In the genomic region with DNA sequence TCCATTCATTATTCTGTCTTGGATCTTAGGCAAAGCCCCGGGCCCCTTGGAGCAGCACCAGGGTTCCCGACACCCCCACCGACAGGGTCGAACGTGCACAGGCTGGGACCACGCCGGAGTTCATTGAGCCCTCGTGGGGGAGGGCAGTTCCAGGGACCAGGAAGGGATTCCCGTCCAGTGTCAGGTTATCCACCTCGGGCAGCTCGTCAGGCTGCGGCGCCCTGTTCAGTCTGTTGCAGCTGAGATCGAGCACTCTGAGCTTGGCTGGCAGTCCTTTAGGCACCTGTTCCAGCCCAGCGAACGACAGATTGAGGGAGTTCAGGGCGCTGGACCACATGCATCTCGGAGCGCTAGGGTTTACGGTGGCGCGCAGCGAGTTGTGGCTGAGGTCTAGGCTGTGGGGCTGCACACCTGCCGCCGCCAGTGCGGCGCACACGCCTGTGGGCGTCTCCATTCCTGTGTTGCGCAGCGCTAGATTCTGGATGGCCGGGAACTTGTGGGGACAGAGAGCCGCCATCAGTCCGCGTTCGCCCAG, we compare ENCODE assay signal across 8 cellular contexts. TPM values are rescaled to one million over a fixed set of nuclear protein-coding genes. Genes with fewer than 3 reads are reported as not detected.
A peak's percentile ranks its signal among the peaks of the same experiment; 100 is the strongest.
DNase-seq lines count a peak whose midpoint lies in the region; ATAC-seq and TF ChIP-seq lines count a peak whose summit lies in the region.

No MANE protein-coding gene starts in this region.

- H3K27ac ChIP-seq in right lobe of liver (peak overlapping the region; percentile 80 to 94 (median 91)), transverse colon (peak overlapping the region; percentile 78 to 82 (median 82)), neural progenitor cell (no peak overlapping the region)

- peak; percentile 68 for TF ChIP-seq POLR2A in right lobe of liver (IDR thresholded peaks at IDR 0.05)
- TF ChIP-seq POLR2A in transverse colon (IDR thresholded peaks at IDR 0.05) = peak; percentile 40

- H4K20me1 ChIP-seq in neural progenitor cell (ENCODE audit: low read depth) = no peaks in the 10 kb centered on the region

- H3K4me3 Mint-ChIP-seq in MCF 10A (ENCODE audit: unreplicated experiment) = peak overlapping the region; percentile 68
- no peak overlapping the region for H3K4me3 Mint-ChIP-seq in neural progenitor cell

- peak overlapping the region; percentile 61 to 72 (median 69) for H3K4me3 ChIP-seq in right lobe of liver
- peak overlapping the region; percentile 17 to 62 (median 44) for H3K4me3 ChIP-seq in transverse colon
- no peak overlapping the region for H3K4me3 ChIP-seq in neural progenitor cell

- in situ Hi-C loops in transverse colon (cut with MboI; ENCODE audit: low pct_ligation_motif_present in 1 of 4, low pct_unique_long_range_greater_than_20kb in 1 of 4, low sequenced_read_pairs in 3 of 4) = loop anchor here in 3 of 4 donors (10.0 kb wide), 2 partner anchors 57 to 67 kb away; a partner anchor contains a TSS

- H3K4me2 ChIP-seq in neural progenitor cell = no peak overlapping the region

- H3K79me2 ChIP-seq in neural progenitor cell (ENCODE audit: low read depth) = no peaks in the 10 kb centered on the region

- no peak overlapping the region for H2AFZ ChIP-seq in neural progenitor cell (replicated peaks)

- H3K9me3 ChIP-seq in right lobe of liver (no peaks in the 10 kb centered on the region), transverse colon (no peaks in the 10 kb centered on the region), neural progenitor cell (ENCODE audit: low read depth) (peaks cover 9% of the 10 kb centered on the region)

- H3K27ac Mint-ChIP-seq in MCF 10A (ENCODE audit: low read depth, unreplicated experiment) (no peak overlapping the region), neural progenitor cell (no peak overlapping the region)

- H3K4me1 Mint-ChIP-seq in MCF 10A (ENCODE audit: insufficient read depth, unreplicated experiment) (peaks cover 30% of the 10 kb centered on the region), neural progenitor cell (no peaks in the 10 kb centered on the region)

- BruUV-seq in MCF 10A (replicated peaks; lab: Mats Ljungman, UMichigan) = no TSS peak

- POLR2A ChIA-PET in MCF 10A (lab: Yijun Ruan, JAX) = interaction anchor here (0.6 to 11.2 kb wide), 9 partner anchors 15 to 231 kb away, joined by 4 to 143 read pairs (median 12); a partner anchor contains a TSS

- DNase-seq in DMS53 treated with DMSO at 0.1 percent for 48 hours (lab: John Stamatoyannopoulos, UW; ENCODE audit: unreplicated experiment) (peak; percentile 72), NCI-H2107 (lab: John Stamatoyannopoulos, UW) (peak; percentile 3), MCF 10A (ENCODE audit: unreplicated experiment) (no peak), right lobe of liver (peak; percentile 44 to 67 (median 53)), transverse colon (peak; percentile 49), neural progenitor cell (ENCODE audit: low spot score) (no peak), H4 (ENCODE audit: low spot score) (no peak)

- H3F3A ChIP-seq in neural progenitor cell (ENCODE audit: low read depth) = no peaks in the 10 kb centered on the region

- H3K27me3 Mint-ChIP-seq in MCF 10A (ENCODE audit: insufficient read depth, unreplicated experiment) (no peaks in the 10 kb centered on the region), neural progenitor cell (ENCODE audit: insufficient read depth, low read depth) (peaks cover 6% of the 10 kb centered on the region)

- WGBS in right lobe of liver (ENCODE audit: insufficient coverage, low coverage, low lambda C conversion rate, missing lambda C conversion rate) = 0% methylated on average over 1 of the region's 36 CpGs
- WGBS in transverse colon (ENCODE audit: low coverage in 1 of 2), 2 donors = 5% methylated on average over 23 of the region's 36 CpGs; no CpG with 5 or more reads in 1 of the 2 donors

- H3K36me3 Mint-ChIP-seq in MCF 10A (ENCODE audit: insufficient read depth, unreplicated experiment) (peaks cover 8% of the 10 kb centered on the region), neural progenitor cell (peaks cover 5% of the 10 kb centered on the region)

- no peak for TF ChIP-seq CTCF in MCF 10A (IDR thresholded peaks at IDR 0.05; ENCODE audit: unreplicated experiment)
- TF ChIP-seq CTCF in right lobe of liver (IDR thresholded peaks at IDR 0.05) = no peak
- TF ChIP-seq CTCF in transverse colon (IDR thresholded peaks at IDR 0.05) = no peak
- no peak for TF ChIP-seq CTCF in neural progenitor cell (IDR thresholded peaks at IDR 0.05)

- no peak overlapping the region for H3K9ac ChIP-seq in neural progenitor cell

- H3K27me3 ChIP-seq in right lobe of liver (no peaks in the 10 kb centered on the region), transverse colon (no peaks in the 10 kb centered on the region), neural progenitor cell (no peaks in the 10 kb centered on the region)

- peak; percentile 46 for ATAC-seq in GM21526 (IDR thresholded peaks at IDR 0.05; ENCODE audit: low FRiP score, unreplicated experiment)
- peak; percentile 29 to 62 (median 45) for ATAC-seq in right lobe of liver

- H3K36me3 ChIP-seq in right lobe of liver = no peaks in the 10 kb centered on the region
- H3K36me3 ChIP-seq in transverse colon = no peaks in the 10 kb centered on the region
- H3K36me3 ChIP-seq in neural progenitor cell = no peaks in the 10 kb centered on the region

- intact Hi-C loops in MCF 10A (cut with micrococcal nuclease) = no loop called here
- intact Hi-C loops in right lobe of liver (cut with DNase I) = loop anchor here (10.0 kb wide), 1 partner anchor 67 kb away; a partner anchor contains a TSS
- intact Hi-C loops in transverse colon (cut with DNase I; ENCODE audit: low total_unique reads) = loop anchor here (10.0 kb wide), 1 partner anchor 227 kb away; a partner anchor contains a TSS

- CTCF ChIA-PET in MCF 10A (lab: Yijun Ruan, JAX) = interaction anchor here (0.5 to 3.7 kb wide), 8 partner anchors 7 to 274 kb away, joined by 3 to 12 read pairs (median 4); a partner anchor contains a TSS

- H3K4me1 ChIP-seq in right lobe of liver = peaks cover 0 to 19% (median 6%) of the 10 kb centered on the region in 4 donors
- H3K4me1 ChIP-seq in transverse colon = peaks cover 5 to 30% (median 13%) of the 10 kb centered on the region in 4 donors
- no peaks in the 10 kb centered on the region for H3K4me1 ChIP-seq in neural progenitor cell

- TF ChIP-seq EP300 in transverse colon (IDR thresholded peaks at IDR 0.05; ENCODE audit: low read depth) = no peak

- H3K9me3 Mint-ChIP-seq in MCF 10A (ENCODE audit: unreplicated experiment) (peaks cover 8% of the 10 kb centered on the region), neural progenitor cell (peaks cover 28% of the 10 kb centered on the region)

RNA-seq across cellular contexts. Expression of a gene that starts 1.1 kb away (rescaled TPM):
- total RNA-seq in MCF 10A (2022) (0.79 and 2.2 TPM in 2 replicates), right lobe of liver (100 to 1,000 TPM; 174 to 513 (median 244) TPM), transverse colon (10 to 100 TPM in 3 of 4 donors, 1 to 10 TPM in 1; 3.6 to 92.4 (median 45.6) TPM), neural progenitor cell (ENCODE audit: low replicate concordance) (not detected in 2 replicates)
- total RNA-seq in H4 (2014; rRNA removed; shearing (Covaris generic)) = not detected in 2 replicates

RNA-seq across cellular contexts. Expression of a gene that starts 7.4 kb away (rescaled TPM):
- total RNA-seq in MCF 10A (2022) (15.7 and 17.2 TPM in 2 replicates), right lobe of liver (10 to 100 TPM in 5 of 6 experiments, 1 to 10 TPM in 1; 7.3 to 45.5 (median 23.6) TPM), transverse colon (10 to 100 TPM in 3 of 4 donors, under 1 TPM in 1; 0.75 to 99.2 (median 40.2) TPM), neural progenitor cell (ENCODE audit: low replicate concordance) (17.8 and 106 TPM in 2 replicates)
- 9.6 and 15.9 TPM in 2 replicates for total RNA-seq in H4 (2014; rRNA removed; shearing (Covaris generic))

RNA-seq across cellular contexts. Expression of a gene that starts 15.5 kb away (rescaled TPM):
- total RNA-seq in MCF 10A (2022) = 63.2 and 82.2 TPM in 2 replicates
- total RNA-seq in right lobe of liver = 10 to 100 TPM; 35.4 to 56.8 (median 52.4) TPM
- total RNA-seq in transverse colon = 100 to 1,000 TPM in 2 of 4 donors, 10 to 100 TPM in 2; 70.8 to 586 (median 90.7) TPM
- total RNA-seq in neural progenitor cell (ENCODE audit: low replicate concordance) = 53.8 and 59.4 TPM in 2 replicates
- 65.7 and 99.6 TPM in 2 replicates for total RNA-seq in H4 (2014; rRNA removed; shearing (Covaris generic))

RNA-seq across cellular contexts. Expression of a gene that starts 15.7 kb away (rescaled TPM):
- total RNA-seq in MCF 10A (2022) (128 and 160 TPM in 2 replicates), right lobe of liver (10 to 100 TPM; 26.6 to 50.7 (median 30.3) TPM), transverse colon (100 to 1,000 TPM in 2 of 4 donors, 10 to 100 TPM in 2; 70.8 to 147 (median 100) TPM), neural progenitor cell (ENCODE audit: low replicate concordance) (97.0 and 131 TPM in 2 replicates)
- 72.9 and 98.1 TPM in 2 replicates for total RNA-seq in H4 (2014; rRNA removed; shearing (Covaris generic))

RNA-seq across cellular contexts. Expression of a gene that starts 32.8 kb away (rescaled TPM):
- total RNA-seq in MCF 10A (2022) (35.0 and 36.4 TPM in 2 replicates), right lobe of liver (10 to 100 TPM; 13.3 to 18.4 (median 15.0) TPM), transverse colon (10 to 100 TPM; 33.3 to 76.6 (median 36.1) TPM), neural progenitor cell (ENCODE audit: low replicate concordance) (6.9 and 15.1 TPM in 2 replicates)
- 13.7 and 15.2 TPM in 2 replicates for total RNA-seq in H4 (2014; rRNA removed; shearing (Covaris generic))

Comparison
In these comparisons a context has a peak if more than half of its experiments do, and no peak if none do; other contexts are left out.
1. DNase-seq: peak in DMS53 treated with DMSO at 0.1 percent for 48 hours (single experiment), NCI-H2107 (single experiment), right lobe of liver (3 of 3) and transverse colon (single experiment); none in MCF 10A (single experiment), neural progenitor cell (single experiment) and H4 (single experiment).